Comparison of ENCODE assay signal across 1 cellular context in the genomic region with DNA sequence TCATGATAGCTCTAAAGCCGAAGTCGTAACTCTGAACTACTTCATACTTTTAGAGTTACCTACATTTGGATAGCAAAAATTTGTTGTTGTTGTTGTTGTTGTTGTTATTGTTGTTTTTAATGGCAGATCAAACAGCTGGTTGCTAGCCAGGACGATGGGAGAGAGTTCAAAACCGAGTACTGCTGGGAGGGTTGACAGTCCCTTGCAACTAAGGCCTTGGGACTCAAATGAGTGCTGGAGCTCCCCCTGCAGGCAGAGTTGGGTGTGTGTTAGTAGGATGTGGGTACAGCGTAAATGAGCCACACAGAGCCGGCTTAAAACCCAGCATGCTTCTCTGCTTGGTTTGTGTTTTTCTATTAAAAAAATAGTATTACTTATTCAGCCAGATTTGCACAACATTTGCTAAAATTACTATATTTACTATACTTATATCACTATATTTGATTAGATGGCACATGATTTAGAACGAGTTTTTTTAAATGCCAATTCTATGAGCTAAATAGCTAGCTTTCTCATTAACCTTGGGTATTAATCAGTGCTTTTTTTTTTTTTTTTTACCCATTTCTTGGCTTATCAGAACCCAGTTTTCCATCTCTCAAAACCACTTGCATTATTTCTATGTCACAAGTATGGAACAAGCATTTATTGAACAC.
TF ChIP-seq lines count a peak whose summit lies in the region.

No MANE protein-coding gene starts in this region.

TF ChIP-seq in K562, 482 proteins besides CTCF, POLR2A, EP300 and RAD21 (continued from another document and continues in another):
- TF ChIP-seq, protein P1, sequence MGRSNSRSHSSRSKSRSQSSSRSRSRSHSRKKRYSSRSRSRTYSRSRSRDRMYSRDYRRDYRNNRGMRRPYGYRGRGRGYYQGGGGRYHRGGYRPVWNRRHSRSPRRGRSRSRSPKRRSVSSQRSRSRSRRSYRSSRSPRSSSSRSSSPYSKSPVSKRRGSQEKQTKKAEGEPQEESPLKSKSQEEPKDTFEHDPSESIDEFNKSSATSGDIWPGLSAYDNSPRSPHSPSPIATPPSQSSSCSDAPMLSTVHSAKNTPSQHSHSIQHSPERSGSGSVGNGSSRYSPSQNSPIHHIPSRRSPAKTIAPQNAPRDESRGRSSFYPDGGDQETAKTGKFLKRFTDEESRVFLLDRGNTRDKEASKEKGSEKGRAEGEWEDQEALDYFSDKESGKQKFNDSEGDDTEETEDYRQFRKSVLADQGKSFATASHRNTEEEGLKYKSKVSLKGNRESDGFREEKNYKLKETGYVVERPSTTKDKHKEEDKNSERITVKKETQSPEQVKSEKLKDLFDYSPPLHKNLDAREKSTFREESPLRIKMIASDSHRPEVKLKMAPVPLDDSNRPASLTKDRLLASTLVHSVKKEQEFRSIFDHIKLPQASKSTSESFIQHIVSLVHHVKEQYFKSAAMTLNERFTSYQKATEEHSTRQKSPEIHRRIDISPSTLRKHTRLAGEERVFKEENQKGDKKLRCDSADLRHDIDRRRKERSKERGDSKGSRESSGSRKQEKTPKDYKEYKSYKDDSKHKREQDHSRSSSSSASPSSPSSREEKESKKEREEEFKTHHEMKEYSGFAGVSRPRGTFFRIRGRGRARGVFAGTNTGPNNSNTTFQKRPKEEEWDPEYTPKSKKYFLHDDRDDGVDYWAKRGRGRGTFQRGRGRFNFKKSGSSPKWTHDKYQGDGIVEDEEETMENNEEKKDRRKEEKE (IDR thresholded peaks at IDR 0.05; ENCODE audit: borderline replicate concordance in 1 of 2, control insufficient read depth in 1 of 2, low read depth in 2 of 2, low read length in 1 of 2) = no peak
- TF ChIP-seq, protein P2, sequence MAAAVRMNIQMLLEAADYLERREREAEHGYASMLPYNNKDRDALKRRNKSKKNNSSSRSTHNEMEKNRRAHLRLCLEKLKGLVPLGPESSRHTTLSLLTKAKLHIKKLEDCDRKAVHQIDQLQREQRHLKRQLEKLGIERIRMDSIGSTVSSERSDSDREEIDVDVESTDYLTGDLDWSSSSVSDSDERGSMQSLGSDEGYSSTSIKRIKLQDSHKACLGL (CRISPR knock-in tag; IDR thresholded peaks at IDR 0.05; ENCODE audit: borderline replicate concordance, poor library complexity, severe bottlenecking) = no peak
- TF ChIP-seq WHSC1 (IDR thresholded peaks at IDR 0.05; ENCODE audit: low read length) = no peak
- no peak for TF ChIP-seq ZFP30 (CRISPR knock-in tag; IDR thresholded peaks at IDR 0.05; ENCODE audit: borderline replicate concordance)
- TF ChIP-seq HIVEP1 (CRISPR knock-in tag; IDR thresholded peaks at IDR 0.05) = no peak
- TF ChIP-seq ZNF274 (IDR thresholded peaks at IDR 0.05; ENCODE audit: borderline replicate concordance, low read depth, low read length) = no peak
- TF ChIP-seq C11orf30 (IDR thresholded peaks at IDR 0.05; ENCODE audit: low read depth) = no peak
- TF ChIP-seq ATF1 (CRISPR knock-in tag; IDR thresholded peaks at IDR 0.05) = no peak
- no peak for TF ChIP-seq ATF1 (tag; IDR thresholded peaks at IDR 0.05)
- no peak for TF ChIP-seq ZNF282 (CRISPR knock-in tag; IDR thresholded peaks at IDR 0.05)
- no peak for TF ChIP-seq FOXK2 (conservative IDR thresholded peaks at IDR 0.05 in 1 of 2, IDR thresholded peaks at IDR 0.05 in 1 of 2; ENCODE audit: low read depth in 2 of 2)
- peak; percentile 62; the same call in 1 of the 2 replicates for TF ChIP-seq STAG1 (CRISPR knock-in tag; IDR thresholded peaks at IDR 0.05; ENCODE audit: borderline replicate concordance)
- TF ChIP-seq, protein P3, sequence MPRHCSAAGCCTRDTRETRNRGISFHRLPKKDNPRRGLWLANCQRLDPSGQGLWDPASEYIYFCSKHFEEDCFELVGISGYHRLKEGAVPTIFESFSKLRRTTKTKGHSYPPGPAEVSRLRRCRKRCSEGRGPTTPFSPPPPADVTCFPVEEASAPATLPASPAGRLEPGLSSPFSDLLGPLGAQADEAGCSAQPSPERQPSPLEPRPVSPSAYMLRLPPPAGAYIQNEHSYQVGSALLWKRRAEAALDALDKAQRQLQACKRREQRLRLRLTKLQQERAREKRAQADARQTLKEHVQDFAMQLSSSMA (CRISPR knock-in tag; IDR thresholded peaks at IDR 0.05) = no peak
- TF ChIP-seq MAZ (CRISPR knock-in tag; conservative IDR thresholded peaks at IDR 0.05 in 1 of 2, IDR thresholded peaks at IDR 0.05 in 1 of 2) = 0 out of 4 replicates have a peak, but pooled peaks of 1 of the 2 experiments have one; percentile 27
- no peak for TF ChIP-seq ZNF696 (CRISPR knock-in tag; conservative IDR thresholded peaks at IDR 0.05)
- no peak for TF ChIP-seq TAF7 (tag; IDR thresholded peaks at IDR 0.05)
- no peak for TF ChIP-seq XRCC3 (IDR thresholded peaks at IDR 0.05)
- no peak for TF ChIP-seq U2AF2 (optimal IDR thresholded peaks at IDR 0.05; ENCODE audit: low read depth, low read length)
- TF ChIP-seq ZNF699 (CRISPR knock-in tag; IDR thresholded peaks at IDR 0.05; ENCODE audit: insufficient replicate concordance) = no peak
- no peak for TF ChIP-seq SRSF3 (IDR thresholded peaks at IDR 0.05; ENCODE audit: insufficient read depth, low read length)
- no peak for TF ChIP-seq TOE1 (IDR thresholded peaks at IDR 0.05; ENCODE audit: borderline replicate concordance)
- no peak for TF ChIP-seq TOE1 (CRISPR knock-in tag; IDR thresholded peaks at IDR 0.05; ENCODE audit: borderline replicate concordance, low read depth)
- no peak for TF ChIP-seq CHD1 (IDR thresholded peaks at IDR 0.05; ENCODE audit: low read length)
- peak; percentile 72 for TF ChIP-seq DACH1 (IDR thresholded peaks at IDR 0.05; ENCODE audit: partially characterized antibody)
- TF ChIP-seq, protein P4, sequence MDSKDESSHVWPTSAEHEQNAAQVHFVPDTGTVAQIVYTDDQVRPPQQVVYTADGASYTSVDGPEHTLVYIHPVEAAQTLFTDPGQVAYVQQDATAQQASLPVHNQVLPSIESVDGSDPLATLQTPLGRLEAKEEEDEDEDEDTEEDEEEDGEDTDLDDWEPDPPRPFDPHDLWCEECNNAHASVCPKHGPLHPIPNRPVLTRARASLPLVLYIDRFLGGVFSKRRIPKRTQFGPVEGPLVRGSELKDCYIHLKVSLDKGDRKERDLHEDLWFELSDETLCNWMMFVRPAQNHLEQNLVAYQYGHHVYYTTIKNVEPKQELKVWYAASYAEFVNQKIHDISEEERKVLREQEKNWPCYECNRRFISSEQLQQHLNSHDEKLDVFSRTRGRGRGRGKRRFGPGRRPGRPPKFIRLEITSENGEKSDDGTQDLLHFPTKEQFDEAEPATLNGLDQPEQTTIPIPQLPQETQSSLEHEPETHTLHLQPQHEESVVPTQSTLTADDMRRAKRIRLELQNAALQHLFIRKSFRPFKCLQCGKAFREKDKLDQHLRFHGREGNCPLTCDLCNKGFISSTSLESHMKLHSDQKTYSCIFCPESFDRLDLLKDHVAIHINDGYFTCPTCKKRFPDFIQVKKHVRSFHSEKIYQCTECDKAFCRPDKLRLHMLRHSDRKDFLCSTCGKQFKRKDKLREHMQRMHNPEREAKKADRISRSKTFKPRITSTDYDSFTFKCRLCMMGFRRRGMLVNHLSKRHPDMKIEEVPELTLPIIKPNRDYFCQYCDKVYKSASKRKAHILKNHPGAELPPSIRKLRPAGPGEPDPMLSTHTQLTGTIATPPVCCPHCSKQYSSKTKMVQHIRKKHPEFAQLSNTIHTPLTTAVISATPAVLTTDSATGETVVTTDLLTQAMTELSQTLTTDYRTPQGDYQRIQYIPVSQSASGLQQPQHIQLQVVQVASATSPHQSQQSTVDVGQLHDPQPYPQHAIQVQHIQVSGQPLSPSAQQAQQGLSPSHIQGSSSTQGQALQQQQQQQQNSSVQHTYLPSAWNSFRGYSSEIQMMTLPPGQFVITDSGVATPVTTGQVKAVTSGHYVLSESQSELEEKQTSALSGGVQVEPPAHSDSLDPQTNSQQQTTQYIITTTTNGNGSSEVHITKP (IDR thresholded peaks at IDR 0.05; ENCODE audit: partially characterized antibody) = no peak
- TF ChIP-seq TCF3 (CRISPR knock-in tag; IDR thresholded peaks at IDR 0.05) = no peak
- no peak for TF ChIP-seq ZNF668 (CRISPR knock-in tag; IDR thresholded peaks at IDR 0.05)
- TF ChIP-seq CREM (IDR thresholded peaks at IDR 0.05; ENCODE audit: low read depth) = 0 out of 2 replicates have a peak, but pooled peaks have one; percentile 41
- TF ChIP-seq SMC3 (conservative IDR thresholded peaks at IDR 0.05; ENCODE audit: insufficient read depth, low read depth, low read length) = peak; percentile 89
- TF ChIP-seq, protein P5, sequence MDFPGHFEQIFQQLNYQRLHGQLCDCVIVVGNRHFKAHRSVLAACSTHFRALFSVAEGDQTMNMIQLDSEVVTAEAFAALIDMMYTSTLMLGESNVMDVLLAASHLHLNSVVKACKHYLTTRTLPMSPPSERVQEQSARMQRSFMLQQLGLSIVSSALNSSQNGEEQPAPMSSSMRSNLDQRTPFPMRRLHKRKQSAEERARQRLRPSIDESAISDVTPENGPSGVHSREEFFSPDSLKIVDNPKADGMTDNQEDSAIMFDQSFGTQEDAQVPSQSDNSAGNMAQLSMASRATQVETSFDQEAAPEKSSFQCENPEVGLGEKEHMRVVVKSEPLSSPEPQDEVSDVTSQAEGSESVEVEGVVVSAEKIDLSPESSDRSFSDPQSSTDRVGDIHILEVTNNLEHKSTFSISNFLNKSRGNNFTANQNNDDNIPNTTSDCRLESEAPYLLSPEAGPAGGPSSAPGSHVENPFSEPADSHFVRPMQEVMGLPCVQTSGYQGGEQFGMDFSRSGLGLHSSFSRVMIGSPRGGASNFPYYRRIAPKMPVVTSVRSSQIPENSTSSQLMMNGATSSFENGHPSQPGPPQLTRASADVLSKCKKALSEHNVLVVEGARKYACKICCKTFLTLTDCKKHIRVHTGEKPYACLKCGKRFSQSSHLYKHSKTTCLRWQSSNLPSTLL (IDR thresholded peaks at IDR 0.05) = no peak
- no peak for TF ChIP-seq SMARCE1 (IDR thresholded peaks at IDR 0.05)
- TF ChIP-seq ZSCAN29 (IDR thresholded peaks at IDR 0.05) = no peak
- TF ChIP-seq ZNF76 (CRISPR knock-in tag; IDR thresholded peaks at IDR 0.05; ENCODE audit: borderline replicate concordance) = no peak
- TF ChIP-seq, protein P6, sequence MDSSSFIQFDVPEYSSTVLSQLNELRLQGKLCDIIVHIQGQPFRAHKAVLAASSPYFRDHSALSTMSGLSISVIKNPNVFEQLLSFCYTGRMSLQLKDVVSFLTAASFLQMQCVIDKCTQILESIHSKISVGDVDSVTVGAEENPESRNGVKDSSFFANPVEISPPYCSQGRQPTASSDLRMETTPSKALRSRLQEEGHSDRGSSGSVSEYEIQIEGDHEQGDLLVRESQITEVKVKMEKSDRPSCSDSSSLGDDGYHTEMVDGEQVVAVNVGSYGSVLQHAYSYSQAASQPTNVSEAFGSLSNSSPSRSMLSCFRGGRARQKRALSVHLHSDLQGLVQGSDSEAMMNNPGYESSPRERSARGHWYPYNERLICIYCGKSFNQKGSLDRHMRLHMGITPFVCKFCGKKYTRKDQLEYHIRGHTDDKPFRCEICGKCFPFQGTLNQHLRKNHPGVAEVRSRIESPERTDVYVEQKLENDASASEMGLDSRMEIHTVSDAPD (CRISPR knock-in tag; IDR thresholded peaks at IDR 0.05) = no peak
- TF ChIP-seq, protein P7, sequence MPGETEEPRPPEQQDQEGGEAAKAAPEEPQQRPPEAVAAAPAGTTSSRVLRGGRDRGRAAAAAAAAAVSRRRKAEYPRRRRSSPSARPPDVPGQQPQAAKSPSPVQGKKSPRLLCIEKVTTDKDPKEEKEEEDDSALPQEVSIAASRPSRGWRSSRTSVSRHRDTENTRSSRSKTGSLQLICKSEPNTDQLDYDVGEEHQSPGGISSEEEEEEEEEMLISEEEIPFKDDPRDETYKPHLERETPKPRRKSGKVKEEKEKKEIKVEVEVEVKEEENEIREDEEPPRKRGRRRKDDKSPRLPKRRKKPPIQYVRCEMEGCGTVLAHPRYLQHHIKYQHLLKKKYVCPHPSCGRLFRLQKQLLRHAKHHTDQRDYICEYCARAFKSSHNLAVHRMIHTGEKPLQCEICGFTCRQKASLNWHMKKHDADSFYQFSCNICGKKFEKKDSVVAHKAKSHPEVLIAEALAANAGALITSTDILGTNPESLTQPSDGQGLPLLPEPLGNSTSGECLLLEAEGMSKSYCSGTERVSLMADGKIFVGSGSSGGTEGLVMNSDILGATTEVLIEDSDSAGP (CRISPR knock-in tag; IDR thresholded peaks at IDR 0.05) = no peak
- peak; percentile 39 for TF ChIP-seq ZFP36 (IDR thresholded peaks at IDR 0.05; ENCODE audit: low read depth, low read length, partially characterized antibody)
- no peak for TF ChIP-seq ZNF354B (CRISPR knock-in tag; IDR thresholded peaks at IDR 0.05)
- no peak for TF ChIP-seq FOXP1 (CRISPR knock-in tag; IDR thresholded peaks at IDR 0.05)
- TF ChIP-seq KLF6 (CRISPR knock-in tag; IDR thresholded peaks at IDR 0.05; ENCODE audit: borderline replicate concordance) = no peak
- TF ChIP-seq ZNF830 (CRISPR knock-in tag; IDR thresholded peaks at IDR 0.05) = no peak
- TF ChIP-seq CBFA2T3 (IDR thresholded peaks at IDR 0.05) = no peak
- TF ChIP-seq U2AF1 (optimal IDR thresholded peaks at IDR 0.05; ENCODE audit: low read depth, low read length) = no peak
- TF ChIP-seq, protein P8, sequence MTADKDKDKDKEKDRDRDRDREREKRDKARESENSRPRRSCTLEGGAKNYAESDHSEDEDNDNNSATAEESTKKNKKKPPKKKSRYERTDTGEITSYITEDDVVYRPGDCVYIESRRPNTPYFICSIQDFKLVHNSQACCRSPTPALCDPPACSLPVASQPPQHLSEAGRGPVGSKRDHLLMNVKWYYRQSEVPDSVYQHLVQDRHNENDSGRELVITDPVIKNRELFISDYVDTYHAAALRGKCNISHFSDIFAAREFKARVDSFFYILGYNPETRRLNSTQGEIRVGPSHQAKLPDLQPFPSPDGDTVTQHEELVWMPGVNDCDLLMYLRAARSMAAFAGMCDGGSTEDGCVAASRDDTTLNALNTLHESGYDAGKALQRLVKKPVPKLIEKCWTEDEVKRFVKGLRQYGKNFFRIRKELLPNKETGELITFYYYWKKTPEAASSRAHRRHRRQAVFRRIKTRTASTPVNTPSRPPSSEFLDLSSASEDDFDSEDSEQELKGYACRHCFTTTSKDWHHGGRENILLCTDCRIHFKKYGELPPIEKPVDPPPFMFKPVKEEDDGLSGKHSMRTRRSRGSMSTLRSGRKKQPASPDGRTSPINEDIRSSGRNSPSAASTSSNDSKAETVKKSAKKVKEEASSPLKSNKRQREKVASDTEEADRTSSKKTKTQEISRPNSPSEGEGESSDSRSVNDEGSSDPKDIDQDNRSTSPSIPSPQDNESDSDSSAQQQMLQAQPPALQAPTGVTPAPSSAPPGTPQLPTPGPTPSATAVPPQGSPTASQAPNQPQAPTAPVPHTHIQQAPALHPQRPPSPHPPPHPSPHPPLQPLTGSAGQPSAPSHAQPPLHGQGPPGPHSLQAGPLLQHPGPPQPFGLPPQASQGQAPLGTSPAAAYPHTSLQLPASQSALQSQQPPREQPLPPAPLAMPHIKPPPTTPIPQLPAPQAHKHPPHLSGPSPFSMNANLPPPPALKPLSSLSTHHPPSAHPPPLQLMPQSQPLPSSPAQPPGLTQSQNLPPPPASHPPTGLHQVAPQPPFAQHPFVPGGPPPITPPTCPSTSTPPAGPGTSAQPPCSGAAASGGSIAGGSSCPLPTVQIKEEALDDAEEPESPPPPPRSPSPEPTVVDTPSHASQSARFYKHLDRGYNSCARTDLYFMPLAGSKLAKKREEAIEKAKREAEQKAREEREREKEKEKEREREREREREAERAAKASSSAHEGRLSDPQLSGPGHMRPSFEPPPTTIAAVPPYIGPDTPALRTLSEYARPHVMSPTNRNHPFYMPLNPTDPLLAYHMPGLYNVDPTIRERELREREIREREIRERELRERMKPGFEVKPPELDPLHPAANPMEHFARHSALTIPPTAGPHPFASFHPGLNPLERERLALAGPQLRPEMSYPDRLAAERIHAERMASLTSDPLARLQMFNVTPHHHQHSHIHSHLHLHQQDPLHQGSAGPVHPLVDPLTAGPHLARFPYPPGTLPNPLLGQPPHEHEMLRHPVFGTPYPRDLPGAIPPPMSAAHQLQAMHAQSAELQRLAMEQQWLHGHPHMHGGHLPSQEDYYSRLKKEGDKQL (CRISPR knock-in tag; IDR thresholded peaks at IDR 0.05; ENCODE audit: borderline replicate concordance) = no peak
